ENCODE assay signal across 8 cellular contexts in genomic region chr1:35715568-35716002, GRCh38. TPM values are rescaled to one million over a fixed set of nuclear protein-coding genes. Genes with fewer than 3 reads are reported as not detected.
DNase-seq lines count a peak whose midpoint lies in the region; ATAC-seq, FAIRE-seq and TF ChIP-seq lines count a peak whose summit lies in the region.

No MANE protein-coding gene starts in this region.

- H2AFZ ChIP-seq in MM.1S (ENCODE audit: low read length) (no peak overlapping the region), SK-N-SH (ENCODE audit: low read depth) (no peak overlapping the region)

- FAIRE-seq in urothelium cell line (lab: Jason Lieb, UNC) = no peak

- CTCF ChIA-PET in SK-N-SH (lab: Yijun Ruan, JAX) = interaction anchor here (0.6 to 5.6 kb wide), 48 partner anchors 9 to 525 kb away, joined by 3 to 124 read pairs (median 4); partner anchors contain the start of genes CLSPN, KIAA0319L, PSMB2 and TFAP2E
- CTCF ChIA-PET in activated naive CD4-positive, alpha-beta T cell treated with anti-CD3 and anti-CD28 coated beads for 36 hours (lab: Charles Lee) = interaction anchor here (0.6 to 6.2 kb wide), 31 partner anchors 9 to 316 kb away, joined by 3 to 69 read pairs (median 6); partner anchors contain the start of gene CLSPN

- TF ChIP-seq CTCF in MM.1S (IDR thresholded peaks at IDR 0.05; ENCODE audit: low read length) (peak; percentile 95), SK-N-SH (IDR thresholded peaks at IDR 0.05) (peak; percentile 93), psoas muscle (IDR thresholded peaks at IDR 0.05) (peak; percentile 74)

- peaks cover 31% of the 10 kb centered on the region for H3K79me2 ChIP-seq in MM.1S (ENCODE audit: low read length)
- H3K79me2 ChIP-seq in SK-N-SH (ENCODE audit: insufficient read depth) = peaks cover 43% of the 10 kb centered on the region; the same call in 1 of the 2 replicates

- H4K20me1 ChIP-seq in MM.1S (ENCODE audit: insufficient read depth, low read length) (no peaks in the 10 kb centered on the region), SK-N-SH (ENCODE audit: insufficient read depth) (peaks cover 10% of the 10 kb centered on the region)

- POLR2A ChIA-PET in SK-N-SH (lab: Yijun Ruan, JAX) = interaction anchor here (1.0 to 2.0 kb wide), 5 partner anchors 8 to 147 kb away, joined by 3 to 8 read pairs (median 4); partner anchors contain the start of genes CLSPN and TFAP2E

- no peak overlapping the region for H3K27ac Mint-ChIP-seq in activated naive CD4-positive, alpha-beta T cell treated with anti-CD3 and anti-CD28 coated beads for 36 hours

- peaks cover 24% of the 10 kb centered on the region for H3K4me1 Mint-ChIP-seq in activated naive CD4-positive, alpha-beta T cell treated with anti-CD3 and anti-CD28 coated beads for 36 hours (ENCODE audit: low read depth)

- intact Hi-C loops in activated naive CD4-positive, alpha-beta T cell treated with anti-CD3 and anti-CD28 coated beads for 36 hours (cut with micrococcal nuclease) = loop anchor here (1.0 to 10.0 kb wide), 5 partner anchors 7 to 851 kb away; partner anchors contain the start of gene SFPQ
- intact Hi-C loops in psoas muscle (cut with DNase I) = loop anchor here (5.0 to 10.0 kb wide), 2 partner anchors 71 to 73 kb away; partner anchors contain the start of gene PSMB2 (in 2 of the 2)

- H3K27me3 ChIP-seq in MM.1S (replicated peaks; ENCODE audit: insufficient read depth, low read length) (no peaks in the 10 kb centered on the region), SK-N-SH (ENCODE audit: insufficient read depth) (no peaks in the 10 kb centered on the region), psoas muscle (ENCODE audit: insufficient read depth in 3 of 3, low read length in 2 of 3) (no peaks in the 10 kb centered on the region)

- peaks cover 8% of the 10 kb centered on the region for H3K36me3 Mint-ChIP-seq in activated naive CD4-positive, alpha-beta T cell treated with anti-CD3 and anti-CD28 coated beads for 36 hours (ENCODE audit: low read depth)

- H3K9me2 ChIP-seq in MM.1S (replicated peaks; ENCODE audit: insufficient read depth, low read length) (no peaks in the 10 kb centered on the region), SK-N-SH (no peaks in the 10 kb centered on the region)

- peak overlapping the region; percentile 42 for H3K4me3 Mint-ChIP-seq in activated naive CD4-positive, alpha-beta T cell treated with anti-CD3 and anti-CD28 coated beads for 36 hours

- no peaks in the 10 kb centered on the region for H3K36me3 ChIP-seq in MM.1S (replicated peaks; ENCODE audit: insufficient read depth, low read length)
- peaks cover 12 to 13% of the 10 kb centered on the region in 2 experiments for H3K36me3 ChIP-seq in SK-N-SH (replicated peaks in 1 of 2; ENCODE audit: control insufficient read depth in 1 of 2, insufficient read depth in 2 of 2, low read length in 1 of 2)
- H3K36me3 ChIP-seq in psoas muscle (ENCODE audit: insufficient read depth in 1 of 2, low read depth in 1 of 2) = peaks cover 0 to 21% of the 10 kb centered on the region in 2 donors

- no peak overlapping the region for H3K27ac ChIP-seq in MM.1S (ENCODE audit: low read length)
- H3K27ac ChIP-seq in SK-N-SH (ENCODE audit: low read depth in 2 of 2, low read length in 1 of 2) = peak overlapping the region in 1 of 2 experiments; percentile 40; a peak in 2 of 4 replicates
- H3K27ac ChIP-seq in psoas muscle = no peak overlapping the region

- H3K4me2 ChIP-seq in MM.1S (ENCODE audit: low read depth, low read length) = no peak overlapping the region
- H3K4me2 ChIP-seq in SK-N-SH = peak overlapping the region; percentile 52

- TF ChIP-seq RAD21 in SK-N-SH (IDR thresholded peaks at IDR 0.05; ENCODE audit: low read length) = peak; percentile 80

- H3K27me3 Mint-ChIP-seq in activated naive CD4-positive, alpha-beta T cell treated with anti-CD3 and anti-CD28 coated beads for 36 hours (ENCODE audit: low read depth) = no peaks in the 10 kb centered on the region

- peak; percentile 45 for ATAC-seq in GM18868 (IDR thresholded peaks at IDR 0.05; ENCODE audit: unreplicated experiment)
- peak; percentile 35 to 57 (median 52) for ATAC-seq in psoas muscle

- in situ Hi-C loops in ACHN (cut with HindIII; ENCODE audit: low pct_ligation_motif_present, low pct_unique_long_range_greater_than_20kb, low sequenced_read_pairs) = no loop called here

- 25% methylated on average over 12 of the region's 15 CpGs for WGBS in SK-N-SH (ENCODE audit: low lambda C conversion rate)
- whole genome bisulfite sequencing in psoas muscle, 3 donors = 36 to 48% (median 37%) methylated on average over 15 of the region's 15 CpGs

- DNase-seq in ACHN (peak; percentile 71), MM.1S (peak; percentile 80), SK-N-SH (peak; percentile 90), glomerular visceral epithelial cell (ENCODE audit: extremely low spot score) (peak; percentile 75), psoas muscle (peak; percentile 70 to 83), urothelium cell line (ENCODE audit: low spot score) (peak; percentile 81)
- DNase-seq in activated naive CD4-positive, alpha-beta T cell treated with anti-CD3 and anti-CD28 coated beads for 36 hours = peak; percentile 88

- TF ChIP-seq EP300 in SK-N-SH (IDR thresholded peaks at IDR 0.05; ENCODE audit: borderline replicate concordance in 1 of 2, low read depth in 1 of 2, low read length in 1 of 2) = no peak

- H3K9me3 Mint-ChIP-seq in activated naive CD4-positive, alpha-beta T cell treated with anti-CD3 and anti-CD28 coated beads for 36 hours = no peaks in the 10 kb centered on the region

- H3K4me3 ChIP-seq in MM.1S (ENCODE audit: low read length) (no peak overlapping the region), SK-N-SH (ENCODE audit: low read depth in 2 of 2, low read length in 1 of 2) (peak overlapping the region; percentile 10 to 46; a peak in 1 of 4 replicates), psoas muscle (peak overlapping the region; percentile 20)

- H3F3A ChIP-seq in MM.1S (ENCODE audit: insufficient read depth, low read length) = no peaks in the 10 kb centered on the region
- peaks cover 16% of the 10 kb centered on the region for H3F3A ChIP-seq in SK-N-SH (replicated peaks; ENCODE audit: insufficient read depth)

- no peaks in the 10 kb centered on the region for H3K9me3 ChIP-seq in MM.1S (replicated peaks; ENCODE audit: insufficient read depth, low read length)
- H3K9me3 ChIP-seq in SK-N-SH = no peaks in the 10 kb centered on the region
- no peaks in the 10 kb centered on the region for H3K9me3 ChIP-seq in psoas muscle

- H3K9ac ChIP-seq in MM.1S (ENCODE audit: low read length) (no peak overlapping the region), SK-N-SH (no peak overlapping the region)

- H3K4me1 ChIP-seq in MM.1S (ENCODE audit: low read length) (0 out of 2 replicates have a peak, but pooled peaks cover 3% of the 10 kb centered on the region), SK-N-SH (ENCODE audit: control insufficient read depth in 1 of 2, insufficient read depth in 2 of 2, low read depth in 1 of 2, low read length in 1 of 2) (peaks cover 0 to 24% of the 10 kb centered on the region in 2 experiments; a peak in 2 of 4 replicates), psoas muscle (peaks cover 25% of the 10 kb centered on the region)

TF ChIP-seq in SK-N-SH, 30 proteins besides CTCF, POLR2A, EP300 and RAD21:
- peak; percentile 86 for TF ChIP-seq MXI1 (IDR thresholded peaks at IDR 0.05; ENCODE audit: low read depth, low read length)
- 0 out of 2 replicates have a peak, but pooled peaks have one; percentile 25 for TF ChIP-seq RCOR1 (IDR thresholded peaks at IDR 0.05; ENCODE audit: low read length)
- no peak; the same call in 1 of the 2 replicates for TF ChIP-seq NFIC (IDR thresholded peaks at IDR 0.05; ENCODE audit: borderline replicate concordance)
- TF ChIP-seq FOXJ3 (CRISPR knock-in tag; IDR thresholded peaks at IDR 0.05) = no peak
- TF ChIP-seq CHD2 (IDR thresholded peaks at IDR 0.05; ENCODE audit: low read length, partially characterized antibody) = peak; percentile 30
- 0 out of 2 replicates have a peak, but pooled peaks have one; percentile 24 for TF ChIP-seq GABPA (IDR thresholded peaks at IDR 0.05; ENCODE audit: low read depth)
- peak; percentile 55; the same call in 1 of the 2 replicates for TF ChIP-seq MAX (IDR thresholded peaks at IDR 0.05; ENCODE audit: low read depth)
- peak; percentile 71 for TF ChIP-seq SMC3 (IDR thresholded peaks at IDR 0.05; ENCODE audit: low read depth, low read length)

RNA-seq across cellular contexts. Expression of gene C1orf216, which starts 3.1 kb away (rescaled TPM):
- 20.0 and 28.3 TPM in 2 replicates for polyA plus RNA-seq in SK-N-SH (2012; rRNA removed)
- 21.3 and 24.0 TPM in 2 replicates for polyA plus RNA-seq in SK-N-SH (2012; cell fraction: cytosol; rRNA removed)
- polyA plus RNA-seq in SK-N-SH (2012; cell fraction: nucleus; rRNA removed) = 29.3 and 44.4 TPM in 2 replicates
- total RNA-seq in activated naive CD4-positive, alpha-beta T cell treated with anti-CD3 and anti-CD28 coated beads for 36 hours = 1 to 10 TPM; 4.0 to 5.2 TPM
- 10 to 100 TPM; 11.4 to 16.1 (median 14.1) TPM for total RNA-seq in psoas muscle
- 10 to 100 TPM in 2 of 3 donors, 1 to 10 TPM in 1; 8.8 to 24.2 (median 21.1) TPM for polyA plus RNA-seq in psoas muscle

RNA-seq across cellular contexts. Expression of gene CLSPN, which starts 54.2 kb away (rescaled TPM):
- polyA plus RNA-seq in SK-N-SH (2012; rRNA removed) (4.9 TPM in 2 replicates), psoas muscle (under 1 TPM in 2 of 3 donors, not detected in 1; 0.08 to 0.34 TPM)
- 5.7 and 5.8 TPM in 2 replicates for polyA plus RNA-seq in SK-N-SH (2012; cell fraction: cytosol; rRNA removed)
- polyA plus RNA-seq in SK-N-SH (2012; cell fraction: nucleus; rRNA removed) = 2.9 and 6.7 TPM in 2 replicates
- total RNA-seq in activated naive CD4-positive, alpha-beta T cell treated with anti-CD3 and anti-CD28 coated beads for 36 hours = 10 to 100 TPM; 48.9 to 51.8 TPM
- under 1 TPM in 3 of 4 donors, not detected in 1; 0.14 to 0.34 (median 0.15) TPM for total RNA-seq in psoas muscle

Comparison
In these comparisons a context has a peak if more than half of its experiments do, and no peak if none do; other contexts are left out.
1. RNA of gene CLSPN, which starts 54.2 kb away (total RNA-seq): 48.9 to 51.8 TPM in activated naive CD4-positive, alpha-beta T cell treated with anti-CD3 and anti-CD28 coated beads for 36 hours; 0.14 to 0.34 TPM in psoas muscle; every median in the first group is over 10 times any median in the second.
2. Peak in every context shown above with its lines, with median percentiles within 50 percentile points of each other: DNase-seq and CTCF ChIP-seq.